Comparison of ENCODE assay signal across 17 cellular contexts in the genomic region with DNA sequence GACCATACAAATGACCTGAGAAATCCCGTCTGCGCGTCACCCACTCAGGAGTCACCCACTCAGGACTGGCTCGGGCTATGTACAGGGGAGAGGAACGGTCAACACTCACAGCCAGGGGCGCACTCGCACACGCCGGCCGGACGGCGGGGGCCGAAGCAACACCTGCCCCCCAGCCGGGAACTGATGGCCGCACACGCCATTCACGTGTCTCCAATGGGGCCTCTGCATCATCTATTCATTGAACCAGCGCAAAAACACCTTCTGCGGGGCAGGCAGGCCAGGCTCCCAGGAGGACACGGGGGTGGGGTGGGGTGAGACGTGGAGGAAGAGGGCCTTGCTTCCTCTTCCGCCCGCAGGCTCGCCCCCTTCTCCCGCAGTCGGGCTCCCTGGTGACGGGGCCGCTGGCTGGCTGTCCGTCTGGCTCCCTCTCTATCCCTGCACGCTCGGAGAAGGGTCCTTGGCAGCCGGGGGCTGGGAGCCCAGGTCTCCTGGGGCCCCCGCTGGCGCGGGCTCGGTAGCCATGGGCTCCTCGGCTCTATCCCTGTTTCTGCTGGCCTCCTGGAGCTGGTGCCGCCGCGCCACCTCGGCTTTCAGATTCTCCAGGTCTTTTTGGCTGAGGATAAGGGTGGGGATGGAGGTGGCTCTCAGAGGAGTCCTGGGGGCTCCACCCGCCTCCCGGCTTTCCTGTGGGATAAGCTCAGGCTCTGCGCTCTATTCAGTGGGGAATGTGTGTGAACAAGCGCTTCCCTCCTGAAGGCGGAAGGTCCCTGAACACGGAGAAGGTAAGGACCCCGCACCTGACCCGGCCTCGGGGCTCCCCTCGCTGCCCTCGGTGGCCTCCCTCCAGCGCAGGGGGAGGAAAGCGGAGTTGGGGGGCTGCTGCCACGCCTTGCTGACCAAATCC. TPM values are rescaled to one million over a fixed set of nuclear protein-coding genes. Genes with fewer than 3 reads are reported as not detected.
A peak's percentile ranks its signal among the peaks of the same experiment; 100 is the strongest.
DNase-seq lines count a peak whose midpoint lies in the region; TF ChIP-seq lines count a peak whose summit lies in the region.
"Had no signal": no experiment of that assay in that cellular context is flagged by ENCODE, and none has a peak within 500 bp of the region (broad histone marks: within the 10 kb centered on the region; RNA-seq: fewer than 3 reads in every experiment).

No MANE protein-coding gene starts in this region.

- DNase-seq in DMS53 (lab: John Stamatoyannopoulos, UW): peak; percentile 45
- no peak for DNase-seq in DMS53 treated with DMSO at 0.1 percent for 48 hours (lab: John Stamatoyannopoulos, UW; ENCODE audit: unreplicated experiment)
- DNase-seq in left ventricle myocardium inferior: no peak
- DNase-seq in retina: peak; percentile 49
- no peak for DNase-seq in HPDE6-E6E7 (ENCODE audit: extremely low spot score)
- no peak for DNase-seq in GF-D8 (lab: John Stamatoyannopoulos, UW)
- DNase-seq in DMS153 (lab: John Stamatoyannopoulos, UW): no peak
- DNase-seq: activated CD8-positive, alpha-beta T cell treated with anti-CD3 and anti-CD28 coated beads for 36 hours; NCI-H2107; nephron progenitor cell; NK-92 treated with Interleukin-12 subunit alpha and Interleukin-12 subunit beta, amount 100 ng/mL, for 24 hours; SJCRH30 had no signal

- no peak overlapping the region for H3K4me3 ChIP-seq in HEK293 (ENCODE audit: low read depth, low read length)
- H3K4me3 ChIP-seq in left ventricle myocardium inferior: peak overlapping the region; percentile 41
- H3K4me3 ChIP-seq: cardiac muscle cell, left lung, SJCRH30 had no signal

- H3K9me3 ChIP-seq in HEK293 (ENCODE audit: control insufficient read depth, insufficient read depth, low read depth, low read length): no peaks in the 10 kb centered on the region
- H3K9me3 ChIP-seq in left ventricle myocardium inferior (replicated peaks): no peaks in the 10 kb centered on the region
- H3K9me3 ChIP-seq: left lung, SJCRH30 had no signal

- POLR2A ChIA-PET in HEK293 (lab: Yijun Ruan, JAX): no interaction called here

- intact Hi-C loops in left ventricle myocardium inferior (cut with micrococcal nuclease): no loop called here

- TF ChIP-seq CTCF in HEK293 (tag by site-specific recombination; IDR thresholded peaks at IDR 0.05) (no peak), left ventricle myocardium inferior (IDR thresholded peaks at IDR 0.05; ENCODE audit: borderline replicate concordance) (no peak)

- H3K27ac ChIP-seq in HEK293 (ENCODE audit: extremely low read depth, low read depth, low read length): no peak overlapping the region
- H3K27ac ChIP-seq in left ventricle myocardium inferior (replicated peaks): no peak overlapping the region
- H3K27ac ChIP-seq: left lung, SJCRH30 had no signal

- H3K4me1 ChIP-seq in HEK293 (ENCODE audit: control insufficient read depth, insufficient read depth, low read length): no peaks in the 10 kb centered on the region
- H3K4me1 ChIP-seq in left ventricle myocardium inferior: peaks cover 55% of the 10 kb centered on the region
- H3K4me1 ChIP-seq: SJCRH30 had no signal

- H3K27me3 ChIP-seq in left ventricle myocardium inferior (ENCODE audit: low read depth): no peaks in the 10 kb centered on the region
- H3K27me3 ChIP-seq: cardiac muscle cell, left lung, SJCRH30 had no signal

- H3K36me3 ChIP-seq in HEK293 (ENCODE audit: control insufficient read depth in 2 of 2, insufficient read depth in 1 of 2, low read length in 2 of 2) (peaks cover 7 to 59% of the 10 kb centered on the region in 2 experiments; a peak in 2 of 3 replicates), left ventricle myocardium inferior (peaks cover 53% of the 10 kb centered on the region)
- H3K36me3 ChIP-seq: SJCRH30 had no signal

- CTCF ChIA-PET in HEK293 (lab: Yijun Ruan, JAX): no interaction called here

TF ChIP-seq in HEK293, 187 proteins besides CTCF, POLR2A, EP300 and RAD21:
- TF ChIP-seq ZFHX2 (tag by site-specific recombination; conservative IDR thresholded peaks at IDR 0.05) (0 out of 2 replicates have a peak, but pooled peaks have one; percentile 16), ZNF561 (tag by site-specific recombination; IDR thresholded peaks at IDR 0.05; ENCODE audit: borderline replicate concordance) (no peak), ZNF549 (tag by site-specific recombination; IDR thresholded peaks at IDR 0.05) (no peak), ZNF48 (tag by site-specific recombination; IDR thresholded peaks at IDR 0.05) (no peak), ZNF114 (tag by site-specific recombination; IDR thresholded peaks at IDR 0.05) (no peak), ZNF837 (tag by site-specific recombination; IDR thresholded peaks at IDR 0.05) (no peak)
- TF ChIP-seq, protein P1, sequence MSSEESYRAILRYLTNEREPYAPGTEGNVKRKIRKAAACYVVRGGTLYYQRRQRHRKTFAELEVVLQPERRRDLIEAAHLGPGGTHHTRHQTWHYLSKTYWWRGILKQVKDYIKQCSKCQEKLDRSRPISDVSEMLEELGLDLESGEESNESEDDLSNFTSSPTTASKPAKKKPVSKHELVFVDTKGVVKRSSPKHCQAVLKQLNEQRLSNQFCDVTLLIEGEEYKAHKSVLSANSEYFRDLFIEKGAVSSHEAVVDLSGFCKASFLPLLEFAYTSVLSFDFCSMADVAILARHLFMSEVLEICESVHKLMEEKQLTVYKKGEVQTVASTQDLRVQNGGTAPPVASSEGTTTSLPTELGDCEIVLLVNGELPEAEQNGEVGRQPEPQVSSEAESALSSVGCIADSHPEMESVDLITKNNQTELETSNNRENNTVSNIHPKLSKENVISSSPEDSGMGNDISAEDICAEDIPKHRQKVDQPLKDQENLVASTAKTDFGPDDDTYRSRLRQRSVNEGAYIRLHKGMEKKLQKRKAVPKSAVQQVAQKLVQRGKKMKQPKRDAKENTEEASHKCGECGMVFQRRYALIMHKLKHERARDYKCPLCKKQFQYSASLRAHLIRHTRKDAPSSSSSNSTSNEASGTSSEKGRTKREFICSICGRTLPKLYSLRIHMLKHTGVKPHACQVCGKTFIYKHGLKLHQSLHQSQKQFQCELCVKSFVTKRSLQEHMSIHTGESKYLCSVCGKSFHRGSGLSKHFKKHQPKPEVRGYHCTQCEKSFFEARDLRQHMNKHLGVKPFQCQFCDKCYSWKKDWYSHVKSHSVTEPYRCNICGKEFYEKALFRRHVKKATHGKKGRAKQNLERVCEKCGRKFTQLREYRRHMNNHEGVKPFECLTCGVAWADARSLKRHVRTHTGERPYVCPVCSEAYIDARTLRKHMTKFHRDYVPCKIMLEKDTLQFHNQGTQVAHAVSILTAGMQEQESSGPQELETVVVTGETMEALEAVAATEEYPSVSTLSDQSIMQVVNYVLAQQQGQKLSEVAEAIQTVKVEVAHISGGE (tag by site-specific recombination; conservative IDR thresholded peaks at IDR 0.05; ENCODE audit: low read depth): no peak
- TF ChIP-seq, protein P2, sequence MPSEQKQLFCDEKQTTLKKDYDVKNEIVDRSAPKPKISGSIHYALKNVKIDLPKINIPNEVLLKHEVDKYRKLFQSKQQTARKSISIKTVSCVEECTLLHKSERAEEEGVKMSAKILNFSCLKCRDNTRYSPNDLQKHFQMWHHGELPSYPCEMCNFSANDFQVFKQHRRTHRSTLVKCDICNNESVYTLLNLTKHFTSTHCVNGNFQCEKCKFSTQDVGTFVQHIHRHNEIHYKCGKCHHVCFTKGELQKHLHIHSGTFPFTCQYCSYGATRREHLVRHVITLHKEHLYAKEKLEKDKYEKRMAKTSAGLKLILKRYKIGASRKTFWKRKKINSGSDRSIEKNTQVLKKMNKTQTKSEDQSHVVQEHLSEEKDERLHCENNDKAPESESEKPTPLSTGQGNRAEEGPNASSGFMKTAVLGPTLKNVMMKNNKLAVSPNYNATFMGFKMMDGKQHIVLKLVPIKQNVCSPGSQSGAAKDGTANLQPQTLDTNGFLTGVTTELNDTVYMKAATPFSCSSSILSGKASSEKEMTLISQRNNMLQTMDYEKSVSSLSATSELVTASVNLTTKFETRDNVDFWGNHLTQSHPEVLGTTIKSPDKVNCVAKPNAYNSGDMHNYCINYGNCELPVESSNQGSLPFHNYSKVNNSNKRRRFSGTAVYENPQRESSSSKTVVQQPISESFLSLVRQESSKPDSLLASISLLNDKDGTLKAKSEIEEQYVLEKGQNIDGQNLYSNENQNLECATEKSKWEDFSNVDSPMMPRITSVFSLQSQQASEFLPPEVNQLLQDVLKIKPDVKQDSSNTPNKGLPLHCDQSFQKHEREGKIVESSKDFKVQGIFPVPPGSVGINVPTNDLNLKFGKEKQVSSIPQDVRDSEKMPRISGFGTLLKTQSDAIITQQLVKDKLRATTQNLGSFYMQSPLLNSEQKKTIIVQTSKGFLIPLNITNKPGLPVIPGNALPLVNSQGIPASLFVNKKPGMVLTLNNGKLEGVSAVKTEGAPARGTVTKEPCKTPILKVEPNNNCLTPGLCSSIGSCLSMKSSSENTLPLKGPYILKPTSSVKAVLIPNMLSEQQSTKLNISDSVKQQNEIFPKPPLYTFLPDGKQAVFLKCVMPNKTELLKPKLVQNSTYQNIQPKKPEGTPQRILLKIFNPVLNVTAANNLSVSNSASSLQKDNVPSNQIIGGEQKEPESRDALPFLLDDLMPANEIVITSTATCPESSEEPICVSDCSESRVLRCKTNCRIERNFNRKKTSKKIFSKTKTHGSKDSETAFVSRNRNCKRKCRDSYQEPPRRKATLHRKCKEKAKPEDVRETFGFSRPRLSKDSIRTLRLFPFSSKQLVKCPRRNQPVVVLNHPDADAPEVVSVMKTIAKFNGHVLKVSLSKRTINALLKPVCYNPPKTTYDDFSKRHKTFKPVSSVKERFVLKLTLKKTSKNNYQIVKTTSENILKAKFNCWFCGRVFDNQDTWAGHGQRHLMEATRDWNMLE (tag by site-specific recombination; conservative IDR thresholded peaks at IDR 0.05; ENCODE audit: low read depth): no peak

RNA-seq across cellular contexts. Expression of a gene that starts 21.1 kb away (rescaled TPM):
- total RNA-seq in left ventricle myocardium inferior: 181 TPM

RNA-seq across cellular contexts. Expression of a gene that starts 59.0 kb away (rescaled TPM):
- total RNA-seq in left ventricle myocardium inferior: 0.16 TPM
- total RNA-seq: SJCRH30, skeletal muscle tissue, subcutaneous adipose tissue had no signal

Comparison
In these comparisons a context has a peak if more than half of its experiments do, and no peak if none do; other contexts are left out.
1. DNase-seq: peak in DMS53 (single experiment) and retina (single experiment); none in DMS53 treated with DMSO at 0.1 percent for 48 hours (single experiment), left ventricle myocardium inferior (single experiment), HPDE6-E6E7 (single experiment), GF-D8 (single experiment) and DMS153 (single experiment).